In genomic region chr4:25889626-25890025, GRCh38 we compare ENCODE assay signal across 20 cellular contexts.
"Had no signal": no experiment of that assay in that cellular context is flagged by ENCODE, and none has a peak within 500 bp of the region (broad histone marks: within the 10 kb centered on the region; RNA-seq: fewer than 3 reads in every experiment).

No MANE protein-coding gene starts in this region.

- H3K27me3 ChIP-seq: SJCRH30 had no signal

- H3K4me2 ChIP-seq: KMS-11 had no signal

- ATAC-seq: Panc1, PC-3, Right ventricle myocardium inferior, SK-N-SH treated with all-trans-retinoic acid at 6 μM for 48 hours had no signal

- H3K9ac ChIP-seq: KMS-11 had no signal

- H3K9me3 ChIP-seq: SJCRH30 had no signal

- H3K4me3 ChIP-seq: SJCRH30 had no signal

- H3K27ac ChIP-seq: HL-60, KMS-11, SJCRH30 had no signal

- H3K36me3 ChIP-seq: SJCRH30 had no signal

- DNase-seq: Kasumi-1, MM.1S, NCI-H1092 treated with DMSO at 0.1 percent for 48 hours, NCI-H2029, NCI-H2081 treated with DMSO at 0.1 percent for 48 hours, NCI-H2171, NCI-H226, NCI-H446, NCI-H510A, NCI-H524 treated with DMSO at 0.1 percent for 48 hours, NCI-H69, NCI-H774, PC-3, SHP77 treated with DMSO at 0.1 percent for 48 hours, SJCRH30 had no signal
